ENCODE assay signal across 17 cellular contexts in the genomic region with DNA sequence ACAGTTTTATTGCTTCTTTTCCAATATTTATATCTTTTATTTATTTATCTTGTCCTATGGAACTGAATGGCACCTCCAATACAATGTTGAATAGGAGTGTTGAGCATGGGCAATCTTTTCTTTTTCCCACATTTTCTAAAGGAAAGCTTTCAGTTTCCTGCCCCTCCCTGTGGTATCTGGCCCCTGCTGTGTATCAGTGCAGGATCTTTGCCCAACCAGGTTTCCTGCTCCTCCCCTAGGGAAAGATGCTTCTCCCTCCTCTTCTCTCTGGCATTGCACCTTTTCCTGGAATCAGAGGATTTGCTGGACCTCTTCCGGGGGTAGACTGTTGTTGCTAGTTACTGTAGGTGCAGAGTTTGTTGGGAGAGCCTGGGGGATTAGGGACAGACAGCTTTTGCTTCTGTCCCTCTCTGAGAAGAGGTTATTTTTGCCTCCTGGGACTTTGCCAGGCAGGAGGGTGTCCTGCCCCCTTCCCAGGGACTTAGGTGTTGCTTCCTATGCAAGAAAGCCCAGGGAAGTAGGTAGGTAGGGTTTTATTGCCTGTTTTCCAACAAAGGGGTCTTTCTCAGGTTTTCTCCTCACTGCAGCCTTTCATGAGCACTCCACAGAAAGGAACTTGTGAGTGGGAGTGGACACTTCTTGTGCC.
DNase-seq lines count a peak whose midpoint lies in the region; ATAC-seq, FAIRE-seq and TF ChIP-seq lines count a peak whose summit lies in the region.
"Had no signal": no experiment of that assay in that cellular context is flagged by ENCODE, and none has a peak within 500 bp of the region (broad histone marks: within the 10 kb centered on the region; RNA-seq: fewer than 3 reads in every experiment).

No MANE protein-coding gene starts in this region.

- peak; percentile 9 for DNase-seq in Daoy (ENCODE audit: low read depth)
- peak; percentile 19 for DNase-seq in H7
- no peak for DNase-seq in left cardiac atrium
- DNase-seq in keratinocyte (ENCODE audit: low read depth, low spot score), result no peak
- DNase-seq in tibial nerve (ENCODE audit: low spot score in 2 of 2), result no peak
- DNase-seq: AML-193, DMS79, NCI-H1092 treated with DMSO at 0.1 percent for 48 hours, NCI-H1694 treated with DMSO at 0.1 percent for 48 hours, NCI-H510A, NCI-H774, OCI-M1, SIG-M5 had no signal

- H3K4me1 ChIP-seq in keratinocyte (ENCODE audit: control insufficient read depth, extremely low read depth, insufficient read depth, low read length) (no peaks in the 10 kb centered on the region), tibial nerve (peaks cover 0 to 25% (median 7%) of the 10 kb centered on the region in 4 donors)

- H3K4me3 ChIP-seq in H7 (ENCODE audit: insufficient read depth, low read depth, low read length), result no peak overlapping the region
- no peak overlapping the region for H3K4me3 ChIP-seq in keratinocyte (ENCODE audit: control insufficient read depth in 2 of 3, extremely low read depth in 1 of 3, insufficient read depth in 2 of 3, low read depth in 1 of 3, low read length in 3 of 3)
- no peak overlapping the region for H3K4me3 ChIP-seq in tibial nerve

- H3K9me1 ChIP-seq in keratinocyte (ENCODE audit: control insufficient read depth, extremely low read depth, insufficient read depth, low read length), result no peaks in the 10 kb centered on the region

- H3K36me3 ChIP-seq in H7 (replicated peaks; ENCODE audit: control insufficient read depth, insufficient read depth, low read length) (no peaks in the 10 kb centered on the region; the same call in 1 of the 2 replicates), keratinocyte (ENCODE audit: control insufficient read depth in 2 of 2, extremely low read depth in 1 of 2, insufficient read depth in 2 of 2, low read length in 2 of 2) (peaks cover 0 to 6% of the 10 kb centered on the region in 2 experiments), tibial nerve (no peaks in the 10 kb centered on the region)

- no peaks in the 10 kb centered on the region for H4K20me1 ChIP-seq in keratinocyte (ENCODE audit: control insufficient read depth, extremely low read depth, insufficient read depth, low read length)

- H2AFZ ChIP-seq in keratinocyte (ENCODE audit: control insufficient read depth, low read length), result no peak overlapping the region

- TF ChIP-seq EP300 in tibial nerve (IDR thresholded peaks at IDR 0.05), result no peak

- H3K79me2 ChIP-seq in keratinocyte (ENCODE audit: control insufficient read depth, insufficient read depth, low read length), result no peaks in the 10 kb centered on the region

- 64 to 91% methylated on average over 1 of the region's 1 CpG for WGBS in tibial nerve, 2 donors

- no peak overlapping the region for H3K9ac ChIP-seq in keratinocyte (ENCODE audit: control insufficient read depth, extremely low read depth, insufficient read depth, low read length)

- no peaks in the 10 kb centered on the region for H3K9me3 ChIP-seq in keratinocyte (ENCODE audit: control insufficient read depth, low read depth, low read length)
- H3K9me3 ChIP-seq in tibial nerve, result no peaks in the 10 kb centered on the region

- peak; percentile 20 for FAIRE-seq in keratinocyte (lab: Jason Lieb, UNC)
- FAIRE-seq: D721Med had no signal

- TF ChIP-seq CTCF in keratinocyte (optimal IDR thresholded peaks at IDR 0.05 in 1 of 3, IDR thresholded peaks at IDR 0.05 in 1 of 3, conservative IDR thresholded peaks at IDR 0.05 in 1 of 3; ENCODE audit: extremely low read depth in 1 of 3, insufficient read depth in 2 of 3, low read length in 3 of 3), result no peak
- TF ChIP-seq CTCF in tibial nerve (IDR thresholded peaks at IDR 0.05), result no peak

- H3K27ac ChIP-seq in keratinocyte (ENCODE audit: control insufficient read depth, insufficient read depth, low read length) (no peak overlapping the region), tibial nerve (no peak overlapping the region)
- H3K27ac ChIP-seq: C4-2B had no signal

- H3K4me2 ChIP-seq in keratinocyte (ENCODE audit: control insufficient read depth, extremely low read depth, insufficient read depth, low read depth, low read length), result no peak overlapping the region

- intact Hi-C loops in left cardiac atrium (cut with DNase I), result no loop called here

- ATAC-seq in left cardiac atrium, result peak; percentile 31 to 44
- ATAC-seq in GM21737 (IDR thresholded peaks at IDR 0.05; ENCODE audit: unreplicated experiment), result no peak
- ATAC-seq in GM21447 (IDR thresholded peaks at IDR 0.05; ENCODE audit: unreplicated experiment), result no peak

- dilution Hi-C loops in keratinocyte (cut with MboI; ENCODE audit: extremely low pct_ligation_motif_present, low sequenced_read_pairs), result no loop called here

- no peak for TF ChIP-seq POLR2A in tibial nerve (IDR thresholded peaks at IDR 0.05)

- H3K27me3 ChIP-seq in H7 (ENCODE audit: control insufficient read depth, insufficient read depth, low read length), result no peaks in the 10 kb centered on the region
- H3K27me3 ChIP-seq in keratinocyte (ENCODE audit: control insufficient read depth, extremely low read depth, insufficient read depth, low read length), result no peaks in the 10 kb centered on the region
- H3K27me3 ChIP-seq in tibial nerve, result no peaks in the 10 kb centered on the region

Comparison
In these comparisons a context has a peak if more than half of its experiments do, and no peak if none do; other contexts are left out.
1. DNase-seq: peak in Daoy (single experiment) and H7 (single experiment); none in left cardiac atrium (single experiment), keratinocyte (single experiment) and tibial nerve (0 of 2).
2. ATAC-seq: peak in left cardiac atrium (2 of 2); none in GM21737 (single experiment) and GM21447 (single experiment).